ENCODE assay signal across 8 cellular contexts in the genomic region with DNA sequence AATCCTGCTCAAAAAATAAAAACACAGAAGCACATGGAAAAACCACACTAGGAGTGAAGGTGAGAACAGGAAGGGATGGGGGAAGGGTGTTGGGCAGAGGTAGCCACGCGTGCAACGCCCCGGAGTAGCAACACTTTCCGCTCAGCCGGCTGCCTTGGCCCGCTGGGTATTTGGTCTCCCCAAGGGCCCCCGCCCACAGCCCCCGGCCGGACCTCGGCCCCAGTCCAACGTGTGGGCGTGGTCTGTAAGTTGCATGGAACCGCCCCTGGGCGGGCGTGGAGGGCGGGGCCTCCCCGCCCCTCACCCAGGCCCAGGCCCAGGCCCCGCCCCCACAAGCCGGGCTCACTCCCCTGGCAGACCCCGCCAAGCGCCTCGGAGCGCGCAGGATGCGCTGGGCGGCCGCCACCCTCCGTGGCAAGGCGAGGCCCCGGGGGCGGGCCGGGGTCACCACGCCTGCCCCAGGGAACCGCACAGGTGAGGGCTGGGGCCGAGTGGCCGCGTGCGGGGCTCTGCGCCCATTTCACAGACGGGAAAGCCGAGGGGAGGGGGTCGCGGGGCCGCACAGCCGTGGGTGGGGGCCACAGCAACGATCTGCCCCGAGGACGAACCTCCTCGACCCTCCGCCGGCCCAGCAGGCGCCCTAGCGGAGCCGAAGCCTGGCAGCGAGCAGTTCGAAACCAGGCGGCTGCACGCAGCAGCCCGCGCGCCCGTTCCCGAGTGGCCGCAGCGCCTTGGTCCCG. TPM values are rescaled to one million over a fixed set of nuclear protein-coding genes. Genes with fewer than 3 reads are reported as not detected.
DNase-seq lines count a peak whose midpoint lies in the region; ATAC-seq and TF ChIP-seq lines count a peak whose summit lies in the region.

Gene SUSD3, plus strand, starts transcription at position 345 of the 740 bp plus-strand sequence. Its CDS starts 42 bp downstream, at position 387.

- no peaks in the 10 kb centered on the region for H3K36me3 ChIP-seq in body of pancreas (replicated peaks in 1 of 2; ENCODE audit: insufficient read depth in 1 of 2, low read depth in 2 of 2)

- H3K27ac ChIP-seq in body of pancreas: peak within 1 kb of the TSS in 1 of 4 donors; percentile 33

- H3K27me3 ChIP-seq in body of pancreas: no peaks in the 10 kb centered on the region

- no peak for TF ChIP-seq CTCF in body of pancreas (IDR thresholded peaks at IDR 0.05)

- peaks cover 13% of the 10 kb centered on the region for H3K4me1 ChIP-seq in body of pancreas

- no peak for TF ChIP-seq POLR2A in body of pancreas (IDR thresholded peaks at IDR 0.05)

- WGBS in body of pancreas, 2 donors: 3 to 11% methylated on average over 3 to 53 of the region's 67 CpGs

- peak within 1 kb of the TSS; percentile 10 to 17 for H3K4me3 ChIP-seq in body of pancreas

- DNase-seq in Right ventricle myocardium inferior (ENCODE audit: missing footprints) (peak; percentile 86), cardiac septum (ENCODE audit: low spot score) (no peak), body of pancreas (peak; percentile 52 to 79 (median 62)), left colon (peak; percentile 48 to 81), NCI-H1105 (lab: John Stamatoyannopoulos, UW) (no peak)
- DNase-seq in stimulated activated CD4-positive, alpha-beta T cell treated with anti-CD3 and anti-CD28 coated beads, TNF-alpha, amount 100 ng/mL, for 4 hours (ENCODE audit: low read depth in 3 of 3): peak; percentile 46 to 48 (median 47)

- peak; percentile 53 for ATAC-seq in Right ventricle myocardium inferior
- ATAC-seq in HG03139 (IDR thresholded peaks at IDR 0.05; ENCODE audit: unreplicated experiment): peak; percentile 43
- ATAC-seq in body of pancreas: peak; percentile 58
- ATAC-seq in left colon: peak; percentile 75

- intact Hi-C loops in Right ventricle myocardium inferior (cut with DNase I) (no loop called here), cardiac septum (cut with DNase I) (no loop called here), body of pancreas (cut with DNase I) (no loop called here), left colon (cut with DNase I, micrococcal nuclease) (no loop called here)
- intact Hi-C loops in T-helper 2 cell treated with Interferon-gamma antibody and Interleukin-4, amounts not matched to agents 100 ng/mL and 5 ng/mL, for 36 hours (cut with micrococcal nuclease): loop anchor here (1.0 kb wide), 1 partner anchor 38 kb away; the partner anchor contains the start of gene CARD19

- no peaks in the 10 kb centered on the region for H3K9me3 ChIP-seq in body of pancreas

RNA-seq across cellular contexts. Expression of gene SUSD3, which starts in this region (rescaled TPM):
- 1.7 TPM for total RNA-seq in Right ventricle myocardium inferior
- total RNA-seq in cardiac septum: 1.1 TPM
- 58.8 and 59.9 TPM in 2 replicates for total RNA-seq in T-helper 2 cell treated with Interferon-gamma antibody and Interleukin-4, amounts not matched to agents 100 ng/mL and 5 ng/mL, for 36 hours
- 1 to 10 TPM in 1 of 2 donors, not detected in 1; 3.6 TPM for total RNA-seq in body of pancreas
- total RNA-seq in left colon: 1 to 10 TPM in 1 of 2 donors, under 1 TPM in 1; 0.95 to 2.0 TPM

Comparison
In these comparisons a context has a peak if more than half of its experiments do, and no peak if none do; other contexts are left out.
1. RNA of gene SUSD3 (total RNA-seq): 58.8 to 59.9 TPM in T-helper 2 cell treated with Interferon-gamma antibody and Interleukin-4, amounts not matched to agents 100 ng/mL and 5 ng/mL, for 36 hours; 3.6 TPM in body of pancreas, 0.95 to 2.0 TPM in left colon, 1.7 TPM in Right ventricle myocardium inferior (single experiment) and 1.1 TPM in cardiac septum (single experiment); every median in the first group is over 10 times any median in the second.
2. DNase-seq: peak in Right ventricle myocardium inferior (single experiment), body of pancreas (4 of 4), left colon (2 of 2) and stimulated activated CD4-positive, alpha-beta T cell treated with anti-CD3 and anti-CD28 coated beads, TNF-alpha, amount 100 ng/mL, for 4 hours (3 of 3); none in cardiac septum (single experiment) and NCI-H1105 (single experiment).
3. Peak in every context shown above with its lines, with median percentiles within 50 percentile points of each other: ATAC-seq.